In the genomic region with DNA sequence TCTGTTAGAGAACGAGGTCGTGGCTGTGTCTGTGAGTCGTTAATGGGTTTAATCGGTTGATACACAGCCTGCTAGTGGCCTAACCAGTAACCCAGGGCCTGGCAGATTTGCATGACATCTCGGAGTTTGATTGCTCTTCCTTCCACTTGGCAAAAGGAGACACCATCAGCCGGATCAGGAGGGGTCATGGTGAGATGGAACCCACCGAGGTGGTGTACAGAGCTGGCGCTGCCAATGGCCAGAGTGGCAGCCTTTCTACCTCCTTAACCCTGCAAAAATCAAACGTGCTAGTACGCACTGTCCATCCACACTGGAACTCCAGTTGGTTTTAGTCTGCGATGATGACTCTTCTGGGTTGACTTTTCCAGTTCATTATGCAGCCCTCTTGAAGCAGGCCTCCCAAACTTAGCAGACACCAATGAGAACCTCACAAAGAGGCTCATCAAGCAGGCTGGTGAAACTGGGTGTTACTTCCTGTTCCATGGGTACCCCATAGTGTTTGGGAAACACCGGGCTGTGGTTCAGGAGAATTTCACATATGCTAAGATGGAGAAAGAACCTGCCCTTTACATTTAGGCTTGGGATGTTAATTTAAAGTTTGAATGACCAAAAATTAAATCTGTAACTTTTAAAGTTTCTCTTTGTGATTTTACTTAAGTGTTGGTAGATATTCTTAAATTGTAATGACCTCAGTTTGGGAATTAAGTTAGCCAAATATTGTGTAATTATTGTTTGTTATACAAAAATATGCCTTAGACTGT, we compare ENCODE assay signal across 10 cellular contexts. TPM values are rescaled to one million over a fixed set of nuclear protein-coding genes. Genes with fewer than 3 reads are reported as not detected.
A peak's percentile ranks its signal among the peaks of the same experiment; 100 is the strongest.
DNase-seq lines count a peak whose midpoint lies in the region; ATAC-seq and TF ChIP-seq lines count a peak whose summit lies in the region.
"Had no signal": no experiment of that assay in that cellular context is flagged by ENCODE, and none has a peak within 500 bp of the region (broad histone marks: within the 10 kb centered on the region; RNA-seq: fewer than 3 reads in every experiment).

No MANE protein-coding gene starts in this region.

- no peak overlapping the region for H2AFZ ChIP-seq in DND-41 (ENCODE audit: low read depth, low read length)

- H3K9me3 ChIP-seq in DND-41 (ENCODE audit: insufficient read depth, low read length, severe bottlenecking): no peaks in the 10 kb centered on the region
- H3K9me3 ChIP-seq: body of pancreas, heart right ventricle had no signal

- H3K4me3 Mint-ChIP-seq in nephron: peak overlapping the region; percentile 73 to 85 (median 81)

- no peak for DNase-seq in DND-41
- DNase-seq in MV-4-11 (lab: John Stamatoyannopoulos, UW): peak; percentile 17
- peak; percentile 23 for DNase-seq in choroid plexus epithelial cell (ENCODE audit: low read depth)
- DNase-seq in midbrain (lab: John Stamatoyannopoulos, UW): no peak
- no peak for DNase-seq in hypothalamus (lab: John Stamatoyannopoulos, UW)
- DNase-seq: body of pancreas, heart right ventricle had no signal

- H3K36me3 ChIP-seq in DND-41 (ENCODE audit: insufficient read depth, low read length): peaks cover 6% of the 10 kb centered on the region; the same call in 1 of the 2 replicates
- H3K36me3 ChIP-seq: heart right ventricle had no signal

- H3K4me2 ChIP-seq in DND-41 (ENCODE audit: insufficient read depth, low read length): peak overlapping the region; percentile 77

- no peak for ATAC-seq in DND-41 (ENCODE audit: insufficient read depth, low read depth)
- ATAC-seq in GM18858 (IDR thresholded peaks at IDR 0.05; ENCODE audit: unreplicated experiment): no peak
- no peak for ATAC-seq in esophagus mucosa
- ATAC-seq: body of pancreas, heart right ventricle had no signal

- peaks cover 3% of the 10 kb centered on the region for H3K27me3 ChIP-seq in DND-41 (ENCODE audit: insufficient read depth, low read length, poor library complexity)

- peaks cover 46% of the 10 kb centered on the region for H3K4me1 Mint-ChIP-seq in nephron

- peaks cover 80% of the 10 kb centered on the region for H3K27me3 Mint-ChIP-seq in nephron (ENCODE audit: low read depth)

- H3K27ac ChIP-seq in DND-41 (ENCODE audit: low read length): peak overlapping the region; percentile 35; the same call in 1 of the 2 replicates
- H3K27ac ChIP-seq: body of pancreas had no signal

- H3K27ac Mint-ChIP-seq in nephron: peak overlapping the region in 2 of 3 experiments; percentile 25 to 75

- H3K4me3 ChIP-seq in DND-41 (ENCODE audit: low read depth in 1 of 2, low read length in 2 of 2) (peak overlapping the region in 1 of 2 experiments; percentile 70; a peak in 1 of 4 replicates), choroid plexus epithelial cell (ENCODE audit: low read depth, low read length) (peak overlapping the region; percentile 77)
- H3K4me3 ChIP-seq: body of pancreas had no signal

- no peak overlapping the region for H3K9ac ChIP-seq in DND-41 (ENCODE audit: low read depth, low read length)

- H3K36me3 Mint-ChIP-seq in nephron (ENCODE audit: low read depth): no peaks in the 10 kb centered on the region

- no peaks in the 10 kb centered on the region for H3K9me3 Mint-ChIP-seq in nephron

- peaks cover 90% of the 10 kb centered on the region for H3K79me2 ChIP-seq in DND-41 (ENCODE audit: insufficient read depth, low read length)

- TF ChIP-seq CTCF in DND-41 (IDR thresholded peaks at IDR 0.05; ENCODE audit: borderline replicate concordance, extremely low read depth, low read length, poor library complexity, severe bottlenecking) (no peak), choroid plexus epithelial cell (conservative IDR thresholded peaks at IDR 0.05; ENCODE audit: low read depth, low read length) (no peak), nephron (IDR thresholded peaks at IDR 0.05; ENCODE audit: unreplicated experiment in 3 of 3) (no peak)

- peaks cover 43% of the 10 kb centered on the region for H3K4me1 ChIP-seq in DND-41 (ENCODE audit: insufficient read depth, low read length)

- peaks cover 14% of the 10 kb centered on the region; the same call in 1 of the 2 replicates for H4K20me1 ChIP-seq in DND-41 (ENCODE audit: insufficient read depth, low read length)

RNA-seq across cellular contexts. Expression of a gene that starts 4.2 kb away (rescaled TPM):
- total RNA-seq in esophagus mucosa: 2.5 TPM

Comparison
In these comparisons a context has a peak if more than half of its experiments do, and no peak if none do; other contexts are left out.
1. DNase-seq: peak in MV-4-11 (single experiment) and choroid plexus epithelial cell (single experiment); none in DND-41 (single experiment), midbrain (single experiment) and hypothalamus (0 of 51).